In genomic region chr6:80467408-80467807, GRCh38 we compare ENCODE assay signal across 21 cellular contexts.
"Had no signal": no experiment of that assay in that cellular context is flagged by ENCODE, and none has a peak within 500 bp of the region (broad histone marks: within the 10 kb centered on the region; RNA-seq: fewer than 3 reads in every experiment).

No MANE protein-coding gene starts in this region.

- H3K9me2 ChIP-seq: SK-N-SH had no signal

- H3K36me3 ChIP-seq: MG63, Peyer's patch had no signal

- H3K9me3 ChIP-seq: SK-N-SH had no signal

- H2AFZ ChIP-seq: PC-9 had no signal

- H3K27ac ChIP-seq: PC-9, Peyer's patch had no signal

- H3K4me1 ChIP-seq: Peyer's patch had no signal

- H3K4me2 ChIP-seq: PC-9, SK-N-SH had no signal

- H3K27me3 ChIP-seq: MG63, Peyer's patch had no signal

- H3K4me3 ChIP-seq: MG63, PC-9, Peyer's patch had no signal

- H3K9ac ChIP-seq: SK-N-SH had no signal

- DNase-seq: Karpas-422, KG1, MG63, NCI-H1092, NCI-H1105 treated with DMSO at 0.1 percent for 48 hours, NCI-H1417 treated with DMSO at 0.1 percent for 48 hours, NCI-H146, NCI-H1694 treated with DMSO at 0.1 percent for 48 hours, NCI-H2029, NCI-H2081 treated with DMSO at 0.1 percent for 48 hours, NCI-H2171, NCI-H226, NCI-H446, NCI-H510A, NCI-H524 treated with DMSO at 0.1 percent for 48 hours, NCI-H774, OCI-M1, PC-9, Peyer's patch, SHP77, SK-N-SH had no signal
